1 cellular context compared by ENCODE assay signal in genomic region chr16:3150346-3151218, GRCh38.
TF ChIP-seq lines count a peak whose summit lies in the region.

No MANE protein-coding gene starts in this region.

TF ChIP-seq in SK-N-SH, 30 proteins besides CTCF, POLR2A, EP300 and RAD21 (continued from another document):
- TF ChIP-seq TCF12 (IDR thresholded peaks at IDR 0.05) = 0 out of 2 replicates have a peak, but pooled peaks have one; percentile 37
- peak; percentile 19; the same call in 1 of the 2 replicates for TF ChIP-seq POLR2AphosphoS5 (IDR thresholded peaks at IDR 0.05; ENCODE audit: low read depth, low read length)
- TF ChIP-seq USF2 (IDR thresholded peaks at IDR 0.05; ENCODE audit: borderline replicate concordance, low read depth, low read length) = no peak
- TF ChIP-seq IRF3 (IDR thresholded peaks at IDR 0.05; ENCODE audit: low read depth, low read length) = no peak
- 0 out of 2 replicates have a peak, but pooled peaks have one; percentile 13 for TF ChIP-seq REST (IDR thresholded peaks at IDR 0.05; ENCODE audit: low read depth, low read length)
- TF ChIP-seq TAF1 (IDR thresholded peaks at IDR 0.05; ENCODE audit: borderline replicate concordance, low read depth, low read length) = 0 out of 2 replicates have a peak, but pooled peaks have one; percentile 10
- peak; percentile 13; the same call in 1 of the 2 replicates for TF ChIP-seq USF1 (IDR thresholded peaks at IDR 0.05; ENCODE audit: borderline replicate concordance, low read depth)
- TF ChIP-seq GATA2 (CRISPR knock-in tag; IDR thresholded peaks at IDR 0.05) = peak; percentile 16; the same call in 1 of the 2 replicates
- no peak for TF ChIP-seq RXRA (IDR thresholded peaks at IDR 0.05; ENCODE audit: borderline replicate concordance, low read depth)
- TF ChIP-seq JUND (IDR thresholded peaks at IDR 0.05) = no peak
- no peak for TF ChIP-seq PBX3 (IDR thresholded peaks at IDR 0.05)
- TF ChIP-seq MEF2A (IDR thresholded peaks at IDR 0.05; ENCODE audit: borderline replicate concordance, low read depth) = no peak
- TF ChIP-seq YY1 (IDR thresholded peaks at IDR 0.05; ENCODE audit: low read depth) = no peak
- peak; percentile 94 for TF ChIP-seq TEAD4 (IDR thresholded peaks at IDR 0.05; ENCODE audit: borderline replicate concordance, insufficient read depth)
- no peak for TF ChIP-seq SMC3 (IDR thresholded peaks at IDR 0.05; ENCODE audit: low read depth, low read length)
- TF ChIP-seq FOXJ3 (CRISPR knock-in tag; IDR thresholded peaks at IDR 0.05) = peak; percentile 39; the same call in 1 of the 2 replicates
- TF ChIP-seq GABPA (IDR thresholded peaks at IDR 0.05; ENCODE audit: low read depth) = no peak
- peak; percentile 63; the same call in 1 of the 2 replicates for TF ChIP-seq FOSL2 (IDR thresholded peaks at IDR 0.05; ENCODE audit: borderline replicate concordance, low read depth)
- peak; percentile 78; the same call in 1 of the 2 replicates for TF ChIP-seq SIN3A (IDR thresholded peaks at IDR 0.05; ENCODE audit: borderline replicate concordance, low read depth, low read length)
- peak; percentile 36; the same call in 1 of the 2 replicates for TF ChIP-seq RCOR1 (IDR thresholded peaks at IDR 0.05; ENCODE audit: low read length)
- TF ChIP-seq RFX5 (IDR thresholded peaks at IDR 0.05; ENCODE audit: low read length) = no peak
- TF ChIP-seq MXI1 (IDR thresholded peaks at IDR 0.05; ENCODE audit: low read depth, low read length) = 0 out of 2 replicates have a peak, but pooled peaks have one; percentile 17
